In the genomic region with DNA sequence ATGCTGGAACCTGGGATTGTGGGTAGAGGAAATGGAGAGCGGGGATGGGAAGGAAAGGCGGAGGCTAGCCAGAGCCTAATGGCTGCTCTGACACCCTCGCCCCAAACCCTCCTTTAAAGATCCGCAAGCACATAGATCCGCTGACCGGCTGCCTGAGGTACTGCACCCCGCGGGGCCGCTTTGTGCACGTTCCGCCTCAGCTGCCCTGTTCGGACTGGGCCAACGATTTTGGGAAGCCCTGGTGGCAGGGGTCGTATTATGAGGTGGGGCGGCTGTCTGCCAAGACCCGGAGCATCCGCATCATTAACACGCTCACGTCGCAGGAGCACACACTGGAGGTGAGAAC, we compare ENCODE assay signal across 8 cellular contexts. TPM values are rescaled to one million over a fixed set of nuclear protein-coding genes. Genes with fewer than 3 reads are reported as not detected.
DNase-seq lines count a peak whose midpoint lies in the region; ATAC-seq and TF ChIP-seq lines count a peak whose summit lies in the region.

No MANE protein-coding gene starts in this region.

- DNase-seq in EH (ENCODE audit: low read depth) (peak; percentile 64), LNCaP clone FGC (ENCODE audit: low read depth) (no peak), left cardiac atrium (peak; percentile 63), sciatic nerve (ENCODE audit: low spot score) (peak; percentile 72)
- DNase-seq in activated CD8-positive, alpha-beta memory T cell treated with anti-CD3 and anti-CD28 coated beads, Interleukin-2, amount 50 U/mL, for 4 hours: peak; percentile 41

- intact Hi-C loops in left cardiac atrium (cut with DNase I): loop anchor here in 1 of 2 donors (5.0 kb wide), 1 partner anchor 36 kb away; no protein-coding TSS in a partner anchor
- intact Hi-C loops in sciatic nerve (cut with DNase I): loop anchor here (10.0 kb wide), 1 partner anchor 844 kb away; the partner anchor contains the start of gene RNASEK

- ATAC-seq in left cardiac atrium (peak; percentile 8 to 10), sciatic nerve (no peak), GM19328 (IDR thresholded peaks at IDR 0.05; ENCODE audit: unreplicated experiment) (no peak), HG03135 (IDR thresholded peaks at IDR 0.05; ENCODE audit: unreplicated experiment) (no peak), HG03457 (IDR thresholded peaks at IDR 0.05; ENCODE audit: unreplicated experiment) (no peak)

- peak overlapping the region; percentile 63 for H3K4me3 ChIP-seq in LNCaP clone FGC (ENCODE audit: low read depth, low read length)

- TF ChIP-seq CTCF in LNCaP clone FGC (IDR thresholded peaks at IDR 0.05; ENCODE audit: control insufficient read depth, extremely low read depth, insufficient read depth): peak; percentile 28; the same call in 1 of the 2 replicates

RNA-seq across cellular contexts. Expression of gene CYB5D1, which starts 0.7 kb away (rescaled TPM):
- 10 to 100 TPM; 15.6 to 17.1 TPM for total RNA-seq in left cardiac atrium
- total RNA-seq in sciatic nerve: 13.3 TPM

RNA-seq across cellular contexts. Expression of gene NAA38, which starts 1.1 kb away (rescaled TPM):
- total RNA-seq in left cardiac atrium (10 to 100 TPM; 66.9 to 83.1 TPM), sciatic nerve (53.5 TPM)

RNA-seq across cellular contexts. Expression of gene TMEM88, which starts 3.6 kb away (rescaled TPM):
- total RNA-seq in left cardiac atrium: 10 to 100 TPM; 32.5 to 33.6 TPM
- 18.5 TPM for total RNA-seq in sciatic nerve

RNA-seq across cellular contexts. Expression of gene KDM6B, which starts 24.4 kb away (rescaled TPM):
- total RNA-seq in left cardiac atrium (10 to 100 TPM; 24.2 to 31.7 TPM), sciatic nerve (41.0 TPM)

RNA-seq across cellular contexts. Expression of gene CHD3, which starts 30.1 kb away (rescaled TPM):
- total RNA-seq in left cardiac atrium (10 to 100 TPM; 24.9 to 32.9 TPM), sciatic nerve (138 TPM)

Comparison
In these comparisons a context has a peak if more than half of its experiments do, and no peak if none do; other contexts are left out.
1. ATAC-seq: peak in left cardiac atrium (2 of 2); none in sciatic nerve (single experiment), GM19328 (single experiment), HG03135 (single experiment) and HG03457 (single experiment).